Comparison of ENCODE assay signal across 21 cellular contexts in the genomic region with DNA sequence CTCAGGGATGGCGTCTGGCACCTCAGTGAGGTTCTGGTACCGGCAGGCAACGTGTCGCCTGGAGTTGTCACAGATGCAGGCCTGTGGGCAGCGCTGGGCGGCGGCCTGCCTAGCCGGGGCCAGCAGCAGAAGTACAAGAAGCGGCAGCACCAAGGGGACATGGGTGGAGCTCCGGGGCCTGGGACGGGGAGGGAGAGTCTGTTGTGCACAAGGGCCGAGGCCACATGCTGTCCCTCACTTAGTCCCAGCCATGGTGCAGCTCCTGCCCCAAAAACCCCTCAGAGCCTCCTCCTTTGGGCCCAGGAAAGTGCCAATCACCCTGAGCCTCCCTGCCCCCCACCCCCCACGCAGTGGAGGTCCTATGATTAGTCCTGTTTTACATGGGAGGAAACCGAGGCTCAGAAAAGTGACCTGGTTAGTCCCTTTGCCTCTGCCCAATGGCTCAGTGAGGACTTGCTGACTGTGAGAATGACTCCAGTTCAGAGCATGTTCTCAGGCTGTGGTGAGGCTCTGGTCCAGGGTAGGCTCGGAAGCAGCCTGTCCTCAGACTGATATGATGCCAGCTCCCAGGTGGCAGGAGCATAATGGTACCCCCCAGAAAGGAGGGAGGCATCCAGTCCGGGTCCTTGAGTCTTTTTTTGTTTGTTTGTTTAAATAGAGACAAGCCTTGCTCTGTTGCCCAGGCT. TPM values are rescaled to one million over a fixed set of nuclear protein-coding genes. Genes with fewer than 3 reads are reported as not detected.
DNase-seq lines count a peak whose midpoint lies in the region; ATAC-seq and TF ChIP-seq lines count a peak whose summit lies in the region.
"Had no signal": no experiment of that assay in that cellular context is flagged by ENCODE, and none has a peak within 500 bp of the region (broad histone marks: within the 10 kb centered on the region; RNA-seq: fewer than 3 reads in every experiment).

No MANE protein-coding gene starts in this region.

- H4K20me1 ChIP-seq in GM23338 (replicated peaks; ENCODE audit: insufficient read depth), result no peaks in the 10 kb centered on the region

- H3K4me1 ChIP-seq in naive thymus-derived CD4-positive, alpha-beta T cell (ENCODE audit: control insufficient read depth in 2 of 2, insufficient read depth in 2 of 2, low read length in 2 of 2), result peaks cover 0 to 11% of the 10 kb centered on the region in 2 donors
- peaks cover 8% of the 10 kb centered on the region for H3K4me1 ChIP-seq in GM23338 (ENCODE audit: insufficient read depth)
- H3K4me1 ChIP-seq in thyroid gland, result peaks cover 12 to 19% of the 10 kb centered on the region in 2 donors
- H3K4me1 ChIP-seq in CD4-positive, alpha-beta memory T cell (ENCODE audit: insufficient read depth, low read length), result peaks cover 13% of the 10 kb centered on the region

- H3K27me3 ChIP-seq in CD4-positive, alpha-beta T cell (ENCODE audit: control insufficient read depth, insufficient read depth, low read length), result no peaks in the 10 kb centered on the region
- no peaks in the 10 kb centered on the region for H3K27me3 ChIP-seq in naive thymus-derived CD4-positive, alpha-beta T cell (ENCODE audit: control insufficient read depth in 2 of 2, insufficient read depth in 2 of 2, low read length in 2 of 2)
- H3K27me3 ChIP-seq in GM23338 (ENCODE audit: insufficient read depth) (no peaks in the 10 kb centered on the region), thyroid gland (no peaks in the 10 kb centered on the region)
- no peaks in the 10 kb centered on the region for H3K27me3 ChIP-seq in CD4-positive, alpha-beta memory T cell (ENCODE audit: insufficient read depth, low read length)
- H3K27me3 ChIP-seq: brain microvascular endothelial cell, pancreas had no signal

- no peak overlapping the region for H3K4me2 ChIP-seq in GM23338

- H3K79me2 ChIP-seq in GM23338 (replicated peaks; ENCODE audit: insufficient read depth), result no peaks in the 10 kb centered on the region

- peaks cover 2% of the 10 kb centered on the region for H3K36me3 Mint-ChIP-seq in CD4-positive, alpha-beta T cell (ENCODE audit: low read depth)
- H3K36me3 Mint-ChIP-seq in naive thymus-derived CD4-positive, alpha-beta T cell, result no peaks in the 10 kb centered on the region
- peaks cover 6% of the 10 kb centered on the region; the same call in 1 of the 3 replicates for H3K36me3 Mint-ChIP-seq in GM23338 (ENCODE audit: low read depth)
- H3K36me3 Mint-ChIP-seq in CD4-positive, alpha-beta memory T cell, result peaks cover 0 to 4% of the 10 kb centered on the region in 2 donors
- H3K36me3 Mint-ChIP-seq: naive B cell had no signal

- H3K9me2 ChIP-seq in GM23338 (ENCODE audit: insufficient read depth), result no peaks in the 10 kb centered on the region

- H3K4me1 Mint-ChIP-seq in CD4-positive, alpha-beta T cell (ENCODE audit: low read depth), result peaks cover 5% of the 10 kb centered on the region
- H3K4me1 Mint-ChIP-seq in naive thymus-derived CD4-positive, alpha-beta T cell, result peaks cover 5 to 17% (median 9%) of the 10 kb centered on the region in 7 donors
- peaks cover 13% of the 10 kb centered on the region for H3K4me1 Mint-ChIP-seq in GM23338
- H3K4me1 Mint-ChIP-seq in CD4-positive, alpha-beta memory T cell, result peaks cover 4 to 14% (median 6%) of the 10 kb centered on the region in 4 donors

- H2AFZ ChIP-seq in GM23338, result no peak overlapping the region

- WGBS in thyroid gland, 2 donors, result 84 to 85% methylated on average over 7 to 16 of the region's 16 CpGs

- H3K9me3 ChIP-seq in CD4-positive, alpha-beta T cell (ENCODE audit: control insufficient read depth, low read length), result no peaks in the 10 kb centered on the region
- no peaks in the 10 kb centered on the region for H3K9me3 ChIP-seq in naive thymus-derived CD4-positive, alpha-beta T cell (ENCODE audit: control insufficient read depth in 2 of 3, low read length in 3 of 3)
- no peaks in the 10 kb centered on the region for H3K9me3 ChIP-seq in thyroid gland
- H3K9me3 ChIP-seq in CD4-positive, alpha-beta memory T cell (ENCODE audit: control insufficient read depth in 1 of 2, low read length in 2 of 2), result no peaks in the 10 kb centered on the region
- H3K9me3 ChIP-seq: pancreas had no signal

- peak overlapping the region; percentile 76 for H3K27ac Mint-ChIP-seq in CD4-positive, alpha-beta T cell
- H3K27ac Mint-ChIP-seq in naive thymus-derived CD4-positive, alpha-beta T cell, result peak overlapping the region in 5 of 9 donors; percentile 22 to 85 (median 46)
- H3K27ac Mint-ChIP-seq in GM23338, result no peak overlapping the region
- H3K27ac Mint-ChIP-seq in CD4-positive, alpha-beta memory T cell, result peak overlapping the region in 1 of 7 donors; percentile 80
- H3K27ac Mint-ChIP-seq: activated CD4-positive, alpha-beta T cell treated with anti-CD3 and anti-CD28 coated beads, Interleukin-2, amount 10 ng/mL, durations not matched to agents 7 days and 5 days; activated naive CD8-positive, alpha-beta T cell treated with anti-CD3 and anti-CD28 coated beads, Interleukin-2, amount 50 U/mL, for 24 hours had no signal

- H3K4me3 ChIP-seq in naive thymus-derived CD4-positive, alpha-beta T cell (ENCODE audit: low read length), result no peak overlapping the region
- H3K4me3 ChIP-seq in GM23338 (no peak overlapping the region), thyroid gland (replicated peaks in 1 of 3) (no peak overlapping the region)
- H3K4me3 ChIP-seq in CD4-positive, alpha-beta memory T cell (ENCODE audit: low read length in 2 of 2), result no peak overlapping the region
- H3K4me3 ChIP-seq: pancreas had no signal

- no peak for TF ChIP-seq CTCF in 22Rv1 (IDR thresholded peaks at IDR 0.05)
- no peak for TF ChIP-seq CTCF in CD4-positive, alpha-beta T cell (IDR thresholded peaks at IDR 0.05)
- no peak for TF ChIP-seq CTCF in GM23338 (conservative IDR thresholded peaks at IDR 0.05; ENCODE audit: low read depth in 2 of 2)
- no peak for TF ChIP-seq CTCF in thyroid gland (IDR thresholded peaks at IDR 0.05)

- no peaks in the 10 kb centered on the region for H3K36me3 ChIP-seq in naive thymus-derived CD4-positive, alpha-beta T cell (ENCODE audit: control insufficient read depth in 2 of 3, insufficient read depth in 3 of 3, low read length in 3 of 3)
- H3K36me3 ChIP-seq in GM23338 (ENCODE audit: insufficient read depth) (no peaks in the 10 kb centered on the region), thyroid gland (no peaks in the 10 kb centered on the region)
- no peaks in the 10 kb centered on the region for H3K36me3 ChIP-seq in CD4-positive, alpha-beta memory T cell (ENCODE audit: insufficient read depth, low read length)
- H3K36me3 ChIP-seq: brain microvascular endothelial cell, pancreas had no signal

- CTCF ChIA-PET in CD4-positive, alpha-beta T cell (lab: Charles Lee), result no interaction called here
- CTCF ChIA-PET in naive thymus-derived CD4-positive, alpha-beta T cell (lab: Charles Lee), result no interaction called here
- CTCF ChIA-PET in CD4-positive, alpha-beta memory T cell (lab: Charles Lee; ENCODE audit: partially characterized antibody), result interaction anchor here (5.3 kb wide), 1 partner anchor 317 kb away, joined by 133 read pairs; no protein-coding TSS in a partner anchor

- ATAC-seq in CD4-positive, alpha-beta T cell (ENCODE audit: poor library complexity), result no peak
- ATAC-seq in naive thymus-derived CD4-positive, alpha-beta T cell, result no peak
- no peak for ATAC-seq in GM23338
- no peak for ATAC-seq in HG02970 (IDR thresholded peaks at IDR 0.05; ENCODE audit: low FRiP score, unreplicated experiment)
- ATAC-seq: activated naive CD8-positive, alpha-beta T cell treated with anti-CD3 and anti-CD28 coated beads, Interleukin-2, amount 50 U/mL, for 24 hours; pancreas had no signal

- no peak for DNase-seq in CD4-positive, alpha-beta T cell
- DNase-seq in naive thymus-derived CD4-positive, alpha-beta T cell, result no peak
- DNase-seq in GM23338 (ENCODE audit: low spot score), result no peak
- no peak for DNase-seq in thyroid gland
- DNase-seq in CD4-positive, alpha-beta memory T cell, result no peak
- DNase-seq: activated CD4-positive, alpha-beta T cell treated with anti-CD3 and anti-CD28 coated beads, Interleukin-2, amount 10 ng/mL, durations not matched to agents 7 days and 5 days; activated CD8-positive, alpha-beta memory T cell treated with anti-CD3 and anti-CD28 coated beads, Interleukin-2, amount 50 U/mL, for 4 hours; activated naive CD8-positive, alpha-beta T cell treated with anti-CD3 and anti-CD28 coated beads, Interleukin-2, amount 50 U/mL, for 24 hours; brain microvascular endothelial cell; dermis blood vessel endothelial cell; EL; mammary epithelial cell; naive B cell; NCI-H146; NCI-H748 treated with DMSO at 0.1 percent for 48 hours; pancreas; Right ventricle myocardium superior had no signal

- no peak for TF ChIP-seq POLR2A in thyroid gland (IDR thresholded peaks at IDR 0.05)

- no peaks in the 10 kb centered on the region for H3K27me3 Mint-ChIP-seq in CD4-positive, alpha-beta T cell
- peaks cover 0 to 2% (median 0%) of the 10 kb centered on the region in 5 donors for H3K27me3 Mint-ChIP-seq in naive thymus-derived CD4-positive, alpha-beta T cell
- H3K27me3 Mint-ChIP-seq in GM23338 (ENCODE audit: insufficient read depth, low read depth, poor library complexity), result peaks cover 20% of the 10 kb centered on the region
- H3K27me3 Mint-ChIP-seq in CD4-positive, alpha-beta memory T cell, result no peaks in the 10 kb centered on the region
- H3K27me3 Mint-ChIP-seq: naive B cell had no signal

- H3K27ac ChIP-seq in 22Rv1 (peak overlapping the region; percentile 13; the same call in 1 of the 2 replicates), cingulate gyrus (ENCODE audit: low read depth, low read length) (peak overlapping the region; percentile 99), GM23338 (ENCODE audit: low read depth) (no peak overlapping the region), thyroid gland (no peak overlapping the region)
- no peak overlapping the region for H3K27ac ChIP-seq in CD4-positive, alpha-beta T cell (ENCODE audit: low read depth, low read length)
- peak overlapping the region; percentile 6 for H3K27ac ChIP-seq in naive thymus-derived CD4-positive, alpha-beta T cell (ENCODE audit: low read depth, low read length)
- no peak overlapping the region for H3K27ac ChIP-seq in CD4-positive, alpha-beta memory T cell (ENCODE audit: low read depth, low read length)
- H3K27ac ChIP-seq: brain microvascular endothelial cell, pancreas had no signal

- POLR2A ChIA-PET in CD4-positive, alpha-beta T cell (lab: Charles Lee), result interaction anchor here (1.4 kb wide), 1 partner anchor 317 kb away, joined by 3 read pairs; no protein-coding TSS in a partner anchor
- POLR2A ChIA-PET in naive thymus-derived CD4-positive, alpha-beta T cell (lab: Charles Lee), result no interaction called here
- POLR2A ChIA-PET in CD4-positive, alpha-beta memory T cell (lab: Charles Lee; ENCODE audit: partially characterized antibody), result interaction anchor here (1.1 kb wide), 1 partner anchor 47 kb away, joined by 3 read pairs; a partner anchor contains a TSS

- no peaks in the 10 kb centered on the region for H3K9me3 Mint-ChIP-seq in CD4-positive, alpha-beta T cell
- H3K9me3 Mint-ChIP-seq in naive thymus-derived CD4-positive, alpha-beta T cell, result no peaks in the 10 kb centered on the region
- no peaks in the 10 kb centered on the region for H3K9me3 Mint-ChIP-seq in GM23338
- H3K9me3 Mint-ChIP-seq in CD4-positive, alpha-beta memory T cell, result no peaks in the 10 kb centered on the region
- H3K9me3 Mint-ChIP-seq: activated CD4-positive, alpha-beta T cell treated with anti-CD3 and anti-CD28 coated beads, Interleukin-2, amount 10 ng/mL, durations not matched to agents 7 days and 5 days; activated naive CD8-positive, alpha-beta T cell treated with anti-CD3 and anti-CD28 coated beads, Interleukin-2, amount 50 U/mL, for 24 hours had no signal

- intact Hi-C loops in CD4-positive, alpha-beta T cell (cut with DNase I, micrococcal nuclease), result loop anchor here (5.0 to 10.0 kb wide), 2 partner anchors 37 to 85 kb away; no protein-coding TSS in a partner anchor
- intact Hi-C loops in naive thymus-derived CD4-positive, alpha-beta T cell (cut with micrococcal nuclease), result loop anchor here (5.0 kb wide), 3 partner anchors 42 to 147 kb away; a partner anchor contains a TSS
- intact Hi-C loops in thyroid gland (cut with DNase I), result loop anchor here (10.0 kb wide), 1 partner anchor 315 kb away; no protein-coding TSS in a partner anchor
- intact Hi-C loops in CD4-positive, alpha-beta memory T cell (cut with micrococcal nuclease), result loop anchor here (5.0 kb wide), 1 partner anchor 63 kb away; a partner anchor contains a TSS

- H3K4me3 Mint-ChIP-seq in CD4-positive, alpha-beta T cell, result peak overlapping the region; percentile 90
- H3K4me3 Mint-ChIP-seq in naive thymus-derived CD4-positive, alpha-beta T cell, result peak overlapping the region in 3 of 10 donors; percentile 64 to 86 (median 74)
- no peak overlapping the region for H3K4me3 Mint-ChIP-seq in GM23338
- peak overlapping the region in 1 of 8 donors; percentile 70 for H3K4me3 Mint-ChIP-seq in CD4-positive, alpha-beta memory T cell

- peaks cover 24% of the 10 kb centered on the region for H3F3A ChIP-seq in GM23338 (replicated peaks; ENCODE audit: low read depth)

RNA-seq across cellular contexts. Expression of a gene that starts 1.1 kb away (rescaled TPM):
- 1 to 10 TPM; 1.7 to 1.8 TPM for total RNA-seq in CD4-positive, alpha-beta T cell
- total RNA-seq in naive thymus-derived CD4-positive, alpha-beta T cell, result 1 to 10 TPM in 2 of 5 experiments, under 1 TPM in 3; 0.31 to 1.8 (median 0.94) TPM
- polyA plus RNA-seq in naive thymus-derived CD4-positive, alpha-beta T cell, result under 1 TPM; 0.60 to 0.89 TPM
- 1.5 and 1.6 TPM in 2 replicates for total RNA-seq in GM23338 (2014; rRNA removed; shearing (Covaris generic))
- polyA plus RNA-seq in GM23338 (2016; fragmentation: Nextera tagmentation; extraction: Ambion mirVana), result 0.70 TPM in 1 of 2 replicates, not detected in the other
- 1 to 10 TPM; 4.6 to 7.5 (median 6.2) TPM for total RNA-seq in thyroid gland
- total RNA-seq in CD4-positive, alpha-beta memory T cell, result 1 to 10 TPM in 1 of 2 experiments, under 1 TPM in 1; 0.67 to 1.0 TPM
- under 1 TPM; 0.10 to 0.26 TPM for polyA plus RNA-seq in CD4-positive, alpha-beta memory T cell
- total RNA-seq: M059J had no signal

RNA-seq across cellular contexts. Expression of a gene that starts 34.5 kb away (rescaled TPM):
- total RNA-seq in CD4-positive, alpha-beta T cell, result 10 to 100 TPM; 16.4 to 17.5 TPM
- total RNA-seq in naive thymus-derived CD4-positive, alpha-beta T cell, result 10 to 100 TPM; 31.6 to 45.9 (median 43.3) TPM
- 10 to 100 TPM; 31.8 to 42.3 TPM for polyA plus RNA-seq in naive thymus-derived CD4-positive, alpha-beta T cell
- 23.4 and 27.1 TPM in 2 replicates for total RNA-seq in GM23338 (2014; rRNA removed; shearing (Covaris generic))
- 12.7 and 13.9 TPM in 2 replicates for polyA plus RNA-seq in GM23338 (2016; fragmentation: Nextera tagmentation; extraction: Ambion mirVana)
- total RNA-seq in thyroid gland, result 10 to 100 TPM; 17.2 to 29.2 (median 20.7) TPM
- total RNA-seq in CD4-positive, alpha-beta memory T cell, result 10 to 100 TPM; 42.7 to 48.2 TPM
- polyA plus RNA-seq in CD4-positive, alpha-beta memory T cell, result 10 to 100 TPM; 27.5 to 28.1 TPM

RNA-seq across cellular contexts. Expression of a gene that starts 46.4 kb away (rescaled TPM):
- 100 to 1,000 TPM; 163 to 172 TPM for total RNA-seq in CD4-positive, alpha-beta T cell
- 100 to 1,000 TPM in 1 of 5 experiments, 10 to 100 TPM in 4; 60.7 to 122 (median 72.4) TPM for total RNA-seq in naive thymus-derived CD4-positive, alpha-beta T cell
- polyA plus RNA-seq in naive thymus-derived CD4-positive, alpha-beta T cell, result 10 to 100 TPM; 22.8 to 40.6 TPM
- 133 and 141 TPM in 2 replicates for total RNA-seq in GM23338 (2014; rRNA removed; shearing (Covaris generic))
- polyA plus RNA-seq in GM23338 (2016; fragmentation: Nextera tagmentation; extraction: Ambion mirVana), result 54.2 and 54.7 TPM in 2 replicates
- 10 to 100 TPM; 35.5 to 42.7 (median 38.8) TPM for total RNA-seq in thyroid gland
- total RNA-seq in CD4-positive, alpha-beta memory T cell, result 10 to 100 TPM; 69.1 to 74.7 TPM
- 10 to 100 TPM; 12.7 to 32.3 TPM for polyA plus RNA-seq in CD4-positive, alpha-beta memory T cell

Comparison
In these comparisons a context has a peak if more than half of its experiments do, and no peak if none do; other contexts are left out.
1. H3K27ac ChIP-seq: peak in 22Rv1 (single experiment), cingulate gyrus (single experiment) and naive thymus-derived CD4-positive, alpha-beta T cell (single experiment); none in CD4-positive, alpha-beta T cell (single experiment), GM23338 (single experiment), thyroid gland (0 of 3) and CD4-positive, alpha-beta memory T cell (single experiment).